In the genomic region with DNA sequence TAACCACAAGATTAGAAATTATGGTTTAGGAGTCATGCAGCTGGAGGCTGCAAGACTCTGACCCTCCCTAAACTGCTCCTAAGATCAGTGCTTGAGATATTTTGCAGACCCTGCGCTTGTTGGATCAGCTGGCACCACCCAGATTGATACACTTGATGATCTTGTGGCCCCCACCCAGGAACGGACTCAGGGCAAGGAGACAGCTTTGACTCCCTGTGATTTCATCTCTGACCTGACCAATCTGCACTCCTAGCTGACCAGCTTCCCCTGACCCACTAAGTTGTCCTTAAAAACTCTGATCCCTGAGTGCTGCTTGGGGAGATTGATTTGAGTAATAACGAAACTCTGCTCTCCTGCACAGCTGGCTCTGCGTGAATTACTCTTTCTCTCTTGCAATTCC, we compare ENCODE assay signal across 34 cellular contexts.
"Had no signal": no experiment of that assay in that cellular context is flagged by ENCODE, and none has a peak within 500 bp of the region (broad histone marks: within the 10 kb centered on the region; RNA-seq: fewer than 3 reads in every experiment).

No MANE protein-coding gene starts in this region.

- H3K27ac ChIP-seq: cardiac muscle cell, colonic mucosa, VCaP had no signal

- H3K4me1 ChIP-seq: colonic mucosa had no signal

- H3K27ac Mint-ChIP-seq: activated B cell treated with CpG ODN at 0.5 μM for 24 hours; activated CD4-positive, alpha-beta memory T cell treated with anti-CD3 and anti-CD28 coated beads for 36 hours; activated CD4-positive, alpha-beta T cell treated with anti-CD3 and anti-CD28 coated beads, Interleukin-2, amount 10 ng/mL, durations not matched to agents 24 days and 14 days; activated CD8-positive, alpha-beta T cell treated with anti-CD3 and anti-CD28 coated beads for 36 hours; activated naive CD4-positive, alpha-beta T cell treated with anti-CD3 and anti-CD28 coated beads, Interleukin-2, amount 10 ng/mL, durations not matched to agents 7 days and 5 days; activated naive CD4-positive, alpha-beta T cell treated with anti-CD3 and anti-CD28 coated beads, Interleukin-2, amount 50 U/mL, for 24 hours; activated naive CD8-positive, alpha-beta T cell; activated naive CD8-positive, alpha-beta T cell treated with anti-CD3 and anti-CD28 coated beads, Interleukin-2, amount 10 ng/mL, durations not matched to agents 7 days and 5 days; activated naive CD8-positive, alpha-beta T cell treated with anti-CD3 and anti-CD28 coated beads, Interleukin-2, amount 50 U/mL, for 24 hours; activated T-cell treated with anti-CD3 and anti-CD28 coated beads, Interleukin-2, amount 50 U/mL, for 72 hours; activated T-helper 1 cell treated with anti-CD3 and anti-CD28 coated beads, Interleukin-12 subunit alpha, Interleukin-12 subunit beta, Interleukin-2, Interleukin-4 antibody, amounts not matched to agents 30 ng/mL and 10 ng/mL and 1 ng/mL, durations not matched to agents 14 hours and 24 hours and 36 hours; activated T-helper 17 cell treated with anti-CD3 and anti-CD28 coated beads, Interleukin-2, amount 50 U/mL, for 72 hours; brain; T-helper 1 cell treated with Interleukin-12 subunit alpha and Interleukin-12 subunit beta and Interleukin-4 antibody, amounts not matched to agents 30 μg/mL and 1 μg/mL, for 36 hours; T-helper 2 cell treated with Interferon-gamma antibody and Interleukin-4, amounts not matched to agents 5 μg/mL and 100 μg/mL, for 36 hours had no signal

- H3K4me3 Mint-ChIP-seq: activated B cell treated with CpG ODN at 0.5 μM for 24 hours; activated CD4-positive, alpha-beta memory T cell treated with anti-CD3 and anti-CD28 coated beads for 36 hours; activated CD4-positive, alpha-beta T cell treated with anti-CD3 and anti-CD28 coated beads, Interleukin-2, amount 10 ng/mL, durations not matched to agents 24 days and 14 days; activated CD8-positive, alpha-beta T cell treated with anti-CD3 and anti-CD28 coated beads for 36 hours; activated naive CD4-positive, alpha-beta T cell treated with anti-CD3 and anti-CD28 coated beads, Interleukin-2, amount 10 ng/mL, durations not matched to agents 7 days and 5 days; activated naive CD4-positive, alpha-beta T cell treated with anti-CD3 and anti-CD28 coated beads, Interleukin-2, amount 50 U/mL, for 24 hours; activated naive CD8-positive, alpha-beta T cell; activated naive CD8-positive, alpha-beta T cell treated with anti-CD3 and anti-CD28 coated beads, Interleukin-2, amount 10 ng/mL, durations not matched to agents 7 days and 5 days; activated naive CD8-positive, alpha-beta T cell treated with anti-CD3 and anti-CD28 coated beads, Interleukin-2, amount 50 U/mL, for 24 hours; activated T-cell treated with anti-CD3 and anti-CD28 coated beads, Interleukin-2, amount 50 U/mL, for 4 hours; activated T-cell treated with anti-CD3 and anti-CD28 coated beads, Interleukin-2, amount 50 U/mL, for 72 hours; activated T-helper 1 cell treated with anti-CD3 and anti-CD28 coated beads, Interleukin-12 subunit alpha, Interleukin-12 subunit beta, Interleukin-2, Interleukin-4 antibody, amounts not matched to agents 30 ng/mL and 10 ng/mL and 1 ng/mL, durations not matched to agents 14 hours and 24 hours and 36 hours; activated T-helper 17 cell treated with anti-CD3 and anti-CD28 coated beads, Interleukin-2, amount 50 U/mL, for 72 hours; brain; central memory CD8-positive, alpha-beta T cell; T-helper 1 cell treated with Interleukin-12 subunit alpha and Interleukin-12 subunit beta and Interleukin-4 antibody, amounts not matched to agents 30 μg/mL and 1 μg/mL, for 36 hours; T-helper 2 cell treated with Interferon-gamma antibody and Interleukin-4, amounts not matched to agents 5 μg/mL and 100 μg/mL, for 36 hours had no signal

- H3K9me3 Mint-ChIP-seq: activated naive CD4-positive, alpha-beta T cell treated with anti-CD3 and anti-CD28 coated beads, Interleukin-2, amount 50 U/mL, for 24 hours had no signal

- H3K36me3 Mint-ChIP-seq: activated naive CD4-positive, alpha-beta T cell treated with anti-CD3 and anti-CD28 coated beads, Interleukin-2, amount 10 ng/mL, durations not matched to agents 7 days and 5 days had no signal

- H3K4me3 ChIP-seq: cardiac muscle cell, colonic mucosa had no signal

- DNase-seq: activated B cell treated with CpG ODN at 0.5 μM for 24 hours; activated CD4-positive, alpha-beta memory T cell treated with anti-CD3 and anti-CD28 coated beads for 36 hours; activated CD4-positive, alpha-beta T cell treated with anti-CD3 and anti-CD28 coated beads for 4 hours; activated CD4-positive, alpha-beta T cell treated with anti-CD3 and anti-CD28 coated beads, Interleukin-2, amount 10 ng/mL, durations not matched to agents 24 days and 14 days; activated CD4-positive, alpha-beta T cell treated with anti-CD3 and anti-CD28 coated beads, Interleukin-2, amount 50 U/mL, for 1 hour; activated CD4-positive, alpha-beta T cell treated with anti-CD3 and anti-CD28 coated beads, Interleukin-2, amount 50 U/mL, for 4 hours; activated CD4-positive, CD25-positive, alpha-beta regulatory T cell treated with anti-CD3 and anti-CD28 coated beads, Interleukin-2, amount 50 U/mL, for 72 hours; activated CD8-positive, alpha-beta memory T cell treated with anti-CD3 and anti-CD28 coated beads, Interleukin-2, amount 50 U/mL, for 4 hours; activated CD8-positive, alpha-beta T cell treated with anti-CD3 and anti-CD28 coated beads for 36 hours; activated effector memory CD4-positive, alpha-beta T cell treated with anti-CD3 and anti-CD28 coated beads, Interleukin-2, amount 50 U/mL, for 16 hours; activated gamma-delta T cell treated with Interleukin-2 at 50 U/mL for 16 hours; activated naive CD4-positive, alpha-beta T cell; activated naive CD4-positive, alpha-beta T cell treated with anti-CD3 and anti-CD28 coated beads, Interleukin-2, amount 10 ng/mL, durations not matched to agents 7 days and 5 days; activated naive CD8-positive, alpha-beta T cell treated with anti-CD3 and anti-CD28 coated beads, Interleukin-2, amount 10 ng/mL, durations not matched to agents 7 days and 5 days; activated naive CD8-positive, alpha-beta T cell treated with anti-CD3 and anti-CD28 coated beads, Interleukin-2, amount 50 U/mL, for 24 hours; activated T-cell treated with anti-CD3 and anti-CD28 coated beads for 4 hours; activated T-cell treated with anti-CD3 and anti-CD28 coated beads, Interleukin-2, amount 50 U/mL, for 1 hour; activated T-cell treated with anti-CD3 and anti-CD28 coated beads, Interleukin-2, amount 50 U/mL, for 4 hours; activated T-cell treated with anti-CD3 and anti-CD28 coated beads, Interleukin-2, amount 50 U/mL, for 72 hours; aorta; cerebellar nuclear complex; colonic mucosa; T-helper 2 cell; T-helper 9 cell had no signal

- H3K4me1 Mint-ChIP-seq: activated B cell treated with CpG ODN at 0.5 μM for 24 hours; activated naive CD4-positive, alpha-beta T cell treated with anti-CD3 and anti-CD28 coated beads, Interleukin-2, amount 10 ng/mL, durations not matched to agents 7 days and 5 days; activated naive CD4-positive, alpha-beta T cell treated with anti-CD3 and anti-CD28 coated beads, Interleukin-2, amount 50 U/mL, for 24 hours; activated naive CD8-positive, alpha-beta T cell treated with anti-CD3 and anti-CD28 coated beads, Interleukin-2, amount 50 U/mL, for 24 hours; brain; central memory CD8-positive, alpha-beta T cell had no signal

- H3K27me3 ChIP-seq: cardiac muscle cell, colonic mucosa had no signal

- H3K9me3 ChIP-seq: colonic mucosa had no signal

- H3K27me3 Mint-ChIP-seq: activated naive CD8-positive, alpha-beta T cell treated with anti-CD3 and anti-CD28 coated beads, Interleukin-2, amount 50 U/mL, for 24 hours had no signal

- H3K36me3 ChIP-seq: cardiac muscle cell, colonic mucosa had no signal
